22 cellular contexts compared by ENCODE assay signal in the genomic region with DNA sequence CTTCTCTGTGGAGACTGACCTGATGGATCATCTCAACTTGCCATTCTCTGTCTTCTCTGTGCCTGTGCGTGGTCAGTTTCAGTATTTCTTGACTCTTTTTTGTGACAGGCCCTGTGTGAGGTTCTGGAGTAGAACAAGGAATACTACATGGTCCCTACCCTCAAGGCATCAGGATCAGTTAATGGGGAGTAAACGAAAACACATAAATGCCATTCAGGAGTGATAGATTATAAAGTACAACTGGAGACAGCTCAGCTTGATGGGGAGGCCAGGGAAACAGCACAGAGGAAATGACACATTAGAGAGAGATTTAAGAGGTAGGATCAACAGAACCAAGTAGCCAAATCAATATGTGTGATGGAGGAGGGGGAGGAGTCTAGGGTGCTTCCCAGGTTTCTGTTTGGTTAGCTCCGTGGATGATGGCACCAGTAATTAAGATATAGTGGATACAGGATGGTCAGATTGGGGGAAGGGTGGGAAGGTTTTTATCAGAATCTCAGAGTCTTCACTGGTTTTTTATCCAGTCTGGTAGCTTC.
DNase-seq lines count a peak whose midpoint lies in the region; ATAC-seq and TF ChIP-seq lines count a peak whose summit lies in the region.
"Had no signal": no experiment of that assay in that cellular context is flagged by ENCODE, and none has a peak within 500 bp of the region (broad histone marks: within the 10 kb centered on the region; RNA-seq: fewer than 3 reads in every experiment).

No MANE protein-coding gene starts in this region.

- H3K4me1 ChIP-seq in esophagus muscularis mucosa (no peaks in the 10 kb centered on the region), body of pancreas (no peaks in the 10 kb centered on the region)
- H3K4me1 ChIP-seq: ascending aorta, psoas muscle had no signal

- no peaks in the 10 kb centered on the region for H3K9me3 ChIP-seq in esophagus muscularis mucosa
- no peaks in the 10 kb centered on the region for H3K9me3 ChIP-seq in body of pancreas
- H3K9me3 ChIP-seq: ascending aorta, mucosa of descending colon, psoas muscle had no signal

- no peak overlapping the region for H3K4me3 Mint-ChIP-seq in CD14-positive monocyte
- H3K4me3 Mint-ChIP-seq: neural crest cell, T-cell had no signal

- H3K4me1 Mint-ChIP-seq in CD14-positive monocyte: no peaks in the 10 kb centered on the region
- H3K4me1 Mint-ChIP-seq: T-cell had no signal

- H3K27me3 Mint-ChIP-seq in CD14-positive monocyte (ENCODE audit: low read depth in 3 of 3): peaks cover 0 to 14% (median 1%) of the 10 kb centered on the region in 3 donors

- H3K36me3 ChIP-seq in esophagus muscularis mucosa: no peaks in the 10 kb centered on the region
- no peaks in the 10 kb centered on the region for H3K36me3 ChIP-seq in body of pancreas (replicated peaks in 1 of 2; ENCODE audit: insufficient read depth in 1 of 2, low read depth in 2 of 2)
- H3K36me3 ChIP-seq: ascending aorta had no signal

- H3K36me3 Mint-ChIP-seq in CD14-positive monocyte: no peaks in the 10 kb centered on the region
- H3K36me3 Mint-ChIP-seq: activated naive CD4-positive, alpha-beta T cell treated with anti-CD3 and anti-CD28 coated beads, Interleukin-2, amount 50 U/mL, for 72 hours; T-cell had no signal

- H3K27ac ChIP-seq in esophagus muscularis mucosa (replicated peaks in 1 of 4): no peak overlapping the region
- no peak overlapping the region for H3K27ac ChIP-seq in body of pancreas
- H3K27ac ChIP-seq: ascending aorta, KMS-11, psoas muscle had no signal

- H3K4me3 ChIP-seq in esophagus muscularis mucosa (no peak overlapping the region), body of pancreas (no peak overlapping the region)
- H3K4me3 ChIP-seq: ascending aorta, mucosa of descending colon, psoas muscle had no signal

- no peak for TF ChIP-seq POLR2A in esophagus muscularis mucosa (IDR thresholded peaks at IDR 0.05; ENCODE audit: low read depth)
- no peak for TF ChIP-seq POLR2A in body of pancreas (IDR thresholded peaks at IDR 0.05)

- TF ChIP-seq CTCF in esophagus muscularis mucosa (IDR thresholded peaks at IDR 0.05) (no peak), body of pancreas (IDR thresholded peaks at IDR 0.05) (no peak), CD14-positive monocyte (IDR thresholded peaks at IDR 0.05) (no peak)

- ATAC-seq in body of pancreas: no peak
- ATAC-seq in HG02852 (IDR thresholded peaks at IDR 0.05; ENCODE audit: unreplicated experiment): no peak
- ATAC-seq in HG03457 (IDR thresholded peaks at IDR 0.05; ENCODE audit: unreplicated experiment): no peak
- ATAC-seq: activated naive CD4-positive, alpha-beta T cell treated with anti-CD3 and anti-CD28 coated beads, Interleukin-2, amount 50 U/mL, for 72 hours; left ventricle myocardium superior; mucosa of descending colon; psoas muscle; T-cell had no signal

- peaks cover 0 to 4% (median 0%) of the 10 kb centered on the region in 7 donors for H3K9me3 Mint-ChIP-seq in CD14-positive monocyte
- H3K9me3 Mint-ChIP-seq: neural crest cell had no signal

- intact Hi-C loops in esophagus muscularis mucosa (cut with DNase I): no loop called here
- intact Hi-C loops in body of pancreas (cut with DNase I): no loop called here
- intact Hi-C loops in CD14-positive monocyte (cut with micrococcal nuclease): no loop called here

- peak; percentile 35 for DNase-seq in COLO668 (lab: John Stamatoyannopoulos, UW; ENCODE audit: unreplicated experiment)
- peak; percentile 60 for DNase-seq in HS-5 (ENCODE audit: low read depth)
- DNase-seq in NCI-H510A (lab: John Stamatoyannopoulos, UW): peak; percentile 51
- DNase-seq in esophagus muscularis mucosa (ENCODE audit: extremely low spot score): peak; percentile 70
- no peak for DNase-seq in body of pancreas
- no peak for DNase-seq in CD14-positive monocyte (ENCODE audit: low spot score)
- DNase-seq: activated CD4-positive, alpha-beta T cell treated with anti-CD3 and anti-CD28 coated beads for 48 hours; left ventricle myocardium superior; mucosa of descending colon; NCI-H2107; NCI-H524 treated with DMSO at 0.1 percent for 48 hours; psoas muscle; Right ventricle myocardium superior; small intestine; stimulated activated naive CD4-positive, alpha-beta T cell; T-cell had no signal

- H3K27ac Mint-ChIP-seq in CD14-positive monocyte: no peak overlapping the region
- H3K27ac Mint-ChIP-seq: T-cell had no signal

- no peaks in the 10 kb centered on the region for H3K27me3 ChIP-seq in esophagus muscularis mucosa
- H3K27me3 ChIP-seq in body of pancreas: no peaks in the 10 kb centered on the region
- H3K27me3 ChIP-seq: ascending aorta had no signal

- whole genome bisulfite sequencing in esophagus muscularis mucosa: 78% methylated on average over 3 of the region's 3 CpGs
- WGBS in body of pancreas, 2 donors: 40 to 60% methylated on average over 3 of the region's 3 CpGs

- TF ChIP-seq EP300 in esophagus muscularis mucosa (IDR thresholded peaks at IDR 0.05): no peak

Comparison
In these comparisons a context has a peak if more than half of its experiments do, and no peak if none do; other contexts are left out.
1. DNase-seq: peak in COLO668 (single experiment), HS-5 (single experiment), NCI-H510A (single experiment) and esophagus muscularis mucosa (single experiment); none in body of pancreas (0 of 4) and CD14-positive monocyte (single experiment).